8 cellular contexts compared by ENCODE assay signal in genomic region chr20:58890454-58891075, GRCh38. TPM values are rescaled to one million over a fixed set of nuclear protein-coding genes. Genes with fewer than 3 reads are reported as not detected.
DNase-seq lines count a peak whose midpoint lies in the region; ATAC-seq and TF ChIP-seq lines count a peak whose summit lies in the region.

No MANE protein-coding gene starts in this region.

- no peaks in the 10 kb centered on the region for H3K9me3 Mint-ChIP-seq in HFFc6

- CTCF ChIA-PET in mammary epithelial cell (lab: Charles Lee; ENCODE audit: low non-redundant PET): no interaction called here

- H3K27ac ChIP-seq in mammary epithelial cell (ENCODE audit: insufficient read depth, low read depth, low read length): peak overlapping the region; percentile 49
- H3K27ac ChIP-seq in skin epidermis: peak overlapping the region; percentile 80 to 99 (median 93)

- peak overlapping the region; percentile 95 for H3K4me2 ChIP-seq in mammary epithelial cell (ENCODE audit: insufficient read depth, low read depth, low read length)

- H2AFZ ChIP-seq in mammary epithelial cell (ENCODE audit: low read depth, low read length): peak overlapping the region; percentile 90

- H3K27ac Mint-ChIP-seq in HFFc6: peak overlapping the region; percentile 87

- dilution Hi-C loops in mammary epithelial cell (cut with HindIII; ENCODE audit: low sequenced_read_pairs): no loop called here

- H3K79me2 ChIP-seq in mammary epithelial cell (ENCODE audit: insufficient read depth, low read length): peaks cover 49% of the 10 kb centered on the region

- H3K9me3 ChIP-seq in mammary epithelial cell (replicated peaks; ENCODE audit: insufficient read depth, low read length): no peaks in the 10 kb centered on the region

- H3K9ac ChIP-seq in mammary epithelial cell (ENCODE audit: insufficient read depth, low read length): peak overlapping the region; percentile 53

- TF ChIP-seq CTCF in HFFc6 (IDR thresholded peaks at IDR 0.05) (no peak), WI38 (IDR thresholded peaks at IDR 0.05; ENCODE audit: low read depth, low read length) (no peak), mammary epithelial cell (conservative IDR thresholded peaks at IDR 0.05 in 1 of 2, IDR thresholded peaks at IDR 0.05 in 1 of 2; ENCODE audit: extremely low read depth in 1 of 2, insufficient read depth in 1 of 2, low read depth in 1 of 2, low read length in 2 of 2) (no peak)

- H3K36me3 ChIP-seq in mammary epithelial cell (ENCODE audit: insufficient read depth, low read length): no peaks in the 10 kb centered on the region

- peak overlapping the region; percentile 93 for H3K4me3 Mint-ChIP-seq in HFFc6

- peaks cover 25% of the 10 kb centered on the region for H3K4me1 Mint-ChIP-seq in HFFc6 (ENCODE audit: low read depth)

- DNase-seq in DMS153 treated with DMSO at 0.1 percent for 48 hours (lab: John Stamatoyannopoulos, UW; ENCODE audit: unreplicated experiment) (peak; percentile 26), HFFc6 (peak; percentile 55), NCI-H1694 treated with DMSO at 0.1 percent for 48 hours (lab: John Stamatoyannopoulos, UW) (peak; percentile 52), mammary epithelial cell (peak; percentile 64), inferior parietal cortex (ENCODE audit: extremely low spot score) (peak; percentile 49)

- H3K4me1 ChIP-seq in mammary epithelial cell (ENCODE audit: insufficient read depth, low read length): peaks cover 25% of the 10 kb centered on the region

- H3K4me3 ChIP-seq in WI38 (ENCODE audit: low read depth, low read length): peak overlapping the region; percentile 68
- H3K4me3 ChIP-seq in mammary epithelial cell (replicated peaks in 1 of 3; ENCODE audit: insufficient read depth in 1 of 3, low read depth in 2 of 3, low read length in 3 of 3): peak overlapping the region; percentile 42 to 89 (median 83)
- H3K4me3 ChIP-seq in skin epidermis: peak overlapping the region; percentile 55 to 91 (median 73)

- WGBS in mammary epithelial cell (ENCODE audit: low coverage, missing lambda C conversion rate): under 1% methylated on average over 16 of the region's 69 CpGs

- peaks cover 4% of the 10 kb centered on the region for H3K27me3 Mint-ChIP-seq in HFFc6 (ENCODE audit: insufficient read depth)

- peaks cover 2% of the 10 kb centered on the region for H4K20me1 ChIP-seq in mammary epithelial cell (ENCODE audit: insufficient read depth, low read length)

- intact Hi-C loops in mammary epithelial cell (cut with micrococcal nuclease): loop anchor here (2.0 to 5.0 kb wide), 3 partner anchors 90 to 578 kb away; partner anchors contain the start of genes NELFCD and STX16

- no TSS peak for BruUV-seq in mammary epithelial cell (replicated peaks; lab: Mats Ljungman, UMichigan)

- H3K27me3 ChIP-seq in mammary epithelial cell (ENCODE audit: insufficient read depth, low read length): no peaks in the 10 kb centered on the region

- in situ Hi-C loops in mammary epithelial cell (cut with MboI; ENCODE audit: low sequenced_read_pairs in 2 of 2): no loop called here

- peaks cover 7% of the 10 kb centered on the region for H3K36me3 Mint-ChIP-seq in HFFc6 (ENCODE audit: low read depth)

- no peak for ATAC-seq in HG03442 (IDR thresholded peaks at IDR 0.05; ENCODE audit: unreplicated experiment)

RNA-seq across cellular contexts. Expression of gene GNAS, which starts 38.0 kb away (rescaled TPM):
- total RNA-seq in HFFc6 (2021; fragmentation: NEBNext Ultra II Directional; extraction: Animal tissue kit (Norgen Biotek cat#: 25700)): 1,000 to 10,000 TPM in 2 of 6 experiments, 100 to 1,000 TPM in 4; 820 to 1,032 (median 914) TPM
- 100 to 1,000 TPM; 289 to 682 TPM for total RNA-seq in mammary epithelial cell
- 1,072 TPM for polyA plus RNA-seq in mammary epithelial cell
- 1,722 TPM for polyA minus RNA-seq in mammary epithelial cell

RNA-seq across cellular contexts. Expression of gene GNAS-AS1, which starts 39.9 kb away (rescaled TPM):
- 1 to 10 TPM; 1.0 to 1.5 (median 1.3) TPM for total RNA-seq in HFFc6 (2021; fragmentation: NEBNext Ultra II Directional; extraction: Animal tissue kit (Norgen Biotek cat#: 25700))
- total RNA-seq in mammary epithelial cell: under 1 TPM; 0.33 to 0.73 TPM
- polyA plus RNA-seq in mammary epithelial cell: 0.27 TPM
- not detected for polyA minus RNA-seq in mammary epithelial cell
